In genomic region chr2:174643356-174643755, GRCh38 we compare ENCODE assay signal across 26 cellular contexts.
"Had no signal": no experiment of that assay in that cellular context is flagged by ENCODE, and none has a peak within 500 bp of the region (broad histone marks: within the 10 kb centered on the region; RNA-seq: fewer than 3 reads in every experiment).

No MANE protein-coding gene starts in this region.

- H3K4me1 ChIP-seq: stomach, suprapubic skin, testis, thyroid gland, transverse colon, upper lobe of left lung, upper lobe of right lung, uterus, vagina had no signal

- H3K27ac ChIP-seq: stomach, suprapubic skin, testis, thoracic aorta, thyroid gland, tibial artery, tibial nerve, transverse colon, upper lobe of left lung, upper lobe of right lung, uterus, vagina had no signal

- H3K36me3 ChIP-seq: suprapubic skin, thyroid gland, tibial artery, tibial nerve, transverse colon, upper lobe of left lung, upper lobe of right lung, uterus, vagina had no signal

- H3K9me3 ChIP-seq: stomach, testis, thoracic aorta, thyroid gland, tibial artery, transverse colon, upper lobe of left lung, upper lobe of right lung, uterus had no signal

- H3K27me3 ChIP-seq: stomach, suprapubic skin, testis, thyroid gland, tibial artery, tibial nerve, transverse colon, upper lobe of left lung, upper lobe of right lung, uterus, vagina had no signal

- DNase-seq: stimulated activated CD4-positive, alpha-beta T cell treated with anti-CD3 and anti-CD28 coated beads, Interleukin-2, amount 100 ng/mL, for 48 hours; stimulated activated CD4-positive, alpha-beta T cell treated with anti-CD3 and anti-CD28 coated beads, Interleukin-4, amount 100 ng/mL, for 1 hour; stimulated activated CD4-positive, alpha-beta T cell treated with anti-CD3 and anti-CD28 coated beads, Interleukin-4, amount 100 ng/mL, for 24 hours; stimulated activated CD4-positive, alpha-beta T cell treated with anti-CD3 and anti-CD28 coated beads, Interleukin-4, amount 100 ng/mL, for 4 hours; stimulated activated CD8-positive, alpha-beta memory T cell treated with anti-CD3 and anti-CD28 coated beads, Interleukin-4, amount 100 ng/mL, for 48 hours; stimulated activated naive B cell treated with anti-CD40 and anti-IgM and Interleukin-4, amounts not matched to agents 10 μg/mL and 1 μg/mL and 100 μg/mL, for 72 hours; stimulated activated naive CD4-positive, alpha-beta T cell; stimulated activated naive CD4-positive, alpha-beta T cell treated with Interleukin-2 at 50 U/mL for 16 hours; stimulated activated naive CD8-positive, alpha-beta T cell treated with anti-CD3 and anti-CD28 coated beads, Interleukin-15, amount 100 ng/mL, for 72 hours; stimulated activated naive CD8-positive, alpha-beta T cell treated with anti-CD3 and anti-CD28 coated beads, Interleukin-15, Interleukin-2, amounts not matched to agents 100 U/mL and 50 U/mL, for 24 hours; stomach; substantia nigra; testis; thyroid gland; tibial artery; transverse colon; upper lobe of left lung; upper lobe of right lung; uterus had no signal

- H3K4me3 ChIP-seq: stomach, suprapubic skin, testis, thoracic aorta, thyroid gland, tibial artery, tibial nerve, transverse colon, upper lobe of left lung, upper lobe of right lung, uterus, vagina had no signal

- ATAC-seq: stimulated activated effector memory CD8-positive, alpha-beta T cell treated with anti-CD3 and anti-CD28 coated beads, Interleukin-12 subunit alpha, Interleukin-12 subunit beta, amount 100 ng/mL, for 72 hours; stimulated activated memory B cell treated with anti-CD40 and anti-IgM and Interleukin-4, amounts not matched to agents 10 μg/mL and 1 μg/mL and 100 μg/mL, for 72 hours; stimulated activated naive B cell treated with anti-CD40 and anti-IgM and Interleukin-4, amounts not matched to agents 10 μg/mL and 1 μg/mL and 100 μg/mL, for 72 hours; stimulated activated naive CD8-positive, alpha-beta T cell treated with anti-CD3 and anti-CD28 coated beads, Interleukin-15, amount 100 ng/mL, for 72 hours; stimulated activated naive CD8-positive, alpha-beta T cell treated with anti-CD3 and anti-CD28 coated beads, Interleukin-15, Interleukin-2, amounts not matched to agents 100 U/mL and 50 U/mL, for 24 hours; upper lobe of right lung had no signal

- FAIRE-seq: urothelium cell line had no signal
